In genomic region chr19:45881909-45882528, GRCh38 we compare ENCODE assay signal across 8 cellular contexts. TPM values are rescaled to one million over a fixed set of nuclear protein-coding genes. Genes with fewer than 3 reads are reported as not detected.
DNase-seq lines count a peak whose midpoint lies in the region; ATAC-seq and TF ChIP-seq lines count a peak whose summit lies in the region.

No MANE protein-coding gene starts in this region.

- H3K4me1 ChIP-seq in transverse colon = peaks cover 38 to 73% (median 59%) of the 10 kb centered on the region in 4 donors

- TF ChIP-seq EP300 in transverse colon (IDR thresholded peaks at IDR 0.05; ENCODE audit: low read depth) = no peak

- in situ Hi-C loops in transverse colon (cut with MboI; ENCODE audit: low pct_ligation_motif_present in 1 of 4, low pct_unique_long_range_greater_than_20kb in 1 of 4, low sequenced_read_pairs in 3 of 4) = no loop called here

- DNase-seq in NCI-H82 (lab: John Stamatoyannopoulos, UW) (peak; percentile 23), NCI-H82 treated with DMSO at 0.1 percent for 48 hours (lab: John Stamatoyannopoulos, UW; ENCODE audit: unreplicated experiment) (no peak), SW480 (ENCODE audit: low spot score) (peak; percentile 92), left lobe of liver (ENCODE audit: low spot score) (peak; percentile 86), transverse colon (peak; percentile 57), NCI-H345 (lab: John Stamatoyannopoulos, UW) (no peak)
- no peak for DNase-seq in activated CD4-positive, CD25-positive, alpha-beta regulatory T cell (lab: John Stamatoyannopoulos, UW)

- H3K4me3 ChIP-seq in transverse colon = peak overlapping the region in 3 of 4 donors; percentile 19 to 66 (median 20)

- ATAC-seq in left lobe of liver (peak; percentile 32), HG02970 (IDR thresholded peaks at IDR 0.05; ENCODE audit: low FRiP score, unreplicated experiment) (no peak)

- no peak for TF ChIP-seq POLR2A in transverse colon (IDR thresholded peaks at IDR 0.05)

- intact Hi-C loops in transverse colon (cut with DNase I; ENCODE audit: low total_unique reads) = no loop called here

- WGBS in transverse colon (ENCODE audit: low coverage in 1 of 2), 2 donors = 50% methylated on average over 4 of the region's 4 CpGs; no CpG with 5 or more reads in 1 of the 2 donors

- no peaks in the 10 kb centered on the region for H3K36me3 ChIP-seq in transverse colon

- no peaks in the 10 kb centered on the region for H3K9me3 ChIP-seq in transverse colon

- H3K27me3 ChIP-seq in transverse colon = no peaks in the 10 kb centered on the region

- no peak for TF ChIP-seq CTCF in transverse colon (IDR thresholded peaks at IDR 0.05)

- peak overlapping the region; percentile 82 to 90 (median 84) for H3K27ac ChIP-seq in transverse colon

RNA-seq across cellular contexts. Expression of gene IRF2BP1, which starts 3.9 kb away (rescaled TPM):
- total RNA-seq in left lobe of liver (19.5 TPM), transverse colon (10 to 100 TPM; 24.9 to 34.1 (median 29.5) TPM)

RNA-seq across cellular contexts. Expression of gene FOXA3, which starts 17.9 kb away (rescaled TPM):
- total RNA-seq in left lobe of liver (31.6 TPM), transverse colon (10 to 100 TPM in 2 of 4 donors, 1 to 10 TPM in 2; 1.9 to 24.4 (median 9.2) TPM)

RNA-seq across cellular contexts. Expression of gene SYMPK, which starts 19.1 kb away (rescaled TPM):
- total RNA-seq in left lobe of liver = 45.9 TPM
- total RNA-seq in transverse colon = 100 to 1,000 TPM in 2 of 4 donors, 10 to 100 TPM in 2; 35.2 to 189 (median 81.9) TPM

RNA-seq across cellular contexts. Expression of gene MYPOP, which starts 20.4 kb away (rescaled TPM):
- total RNA-seq in left lobe of liver (5.0 TPM), transverse colon (10 to 100 TPM in 2 of 4 donors, 1 to 10 TPM in 2; 5.5 to 26.9 (median 8.9) TPM)

RNA-seq across cellular contexts. Expression of gene NANOS2, which starts 32.6 kb away (rescaled TPM):
- total RNA-seq in left lobe of liver = not detected
- not detected for total RNA-seq in transverse colon

Comparison
In these comparisons a context has a peak if more than half of its experiments do, and no peak if none do; other contexts are left out.
1. DNase-seq: peak in NCI-H82 (single experiment), SW480 (single experiment), left lobe of liver (single experiment) and transverse colon (single experiment); none in NCI-H82 treated with DMSO at 0.1 percent for 48 hours (single experiment), NCI-H345 (single experiment) and activated CD4-positive, CD25-positive, alpha-beta regulatory T cell (0 of 4).